ENCODE assay signal across 17 cellular contexts in genomic region chr6:166415306-166415705, GRCh38. TPM values are rescaled to one million over a fixed set of nuclear protein-coding genes. Genes with fewer than 3 reads are reported as not detected.
DNase-seq lines count a peak whose midpoint lies in the region; ATAC-seq and TF ChIP-seq lines count a peak whose summit lies in the region.
"Had no signal": no experiment of that assay in that cellular context is flagged by ENCODE, and none has a peak within 500 bp of the region (broad histone marks: within the 10 kb centered on the region; RNA-seq: fewer than 3 reads in every experiment).

No MANE protein-coding gene starts in this region.

- peak overlapping the region; percentile 32 for H3K27ac Mint-ChIP-seq in MCF 10A (ENCODE audit: low read depth, unreplicated experiment)
- H3K27ac Mint-ChIP-seq in activated CD4-positive, alpha-beta memory T cell treated with anti-CD3 and anti-CD28 coated beads for 36 hours = peak overlapping the region; percentile 68
- H3K27ac Mint-ChIP-seq: GM23338 had no signal

- H3K9me3 Mint-ChIP-seq in MCF 10A (ENCODE audit: unreplicated experiment) = peaks cover 13% of the 10 kb centered on the region
- peaks cover 14% of the 10 kb centered on the region for H3K9me3 Mint-ChIP-seq in activated CD4-positive, alpha-beta memory T cell treated with anti-CD3 and anti-CD28 coated beads for 36 hours

- TF ChIP-seq CTCF in MCF 10A (IDR thresholded peaks at IDR 0.05; ENCODE audit: unreplicated experiment) = no peak
- no peak for TF ChIP-seq CTCF in breast epithelium (IDR thresholded peaks at IDR 0.05)

- POLR2A ChIA-PET in MCF 10A (lab: Yijun Ruan, JAX) = no interaction called here
- POLR2A ChIA-PET in activated CD4-positive, alpha-beta memory T cell treated with anti-CD3 and anti-CD28 coated beads for 36 hours (lab: Charles Lee) = interaction anchor here (0.9 kb wide), 1 partner anchor 15 kb away, joined by 3 read pairs; no protein-coding TSS in a partner anchor

- ATAC-seq in GM18511 (IDR thresholded peaks at IDR 0.05; ENCODE audit: unreplicated experiment) = no peak
- ATAC-seq: GM23338 had no signal

- CTCF ChIA-PET in MCF 10A (lab: Yijun Ruan, JAX) = no interaction called here
- CTCF ChIA-PET in activated CD4-positive, alpha-beta memory T cell treated with anti-CD3 and anti-CD28 coated beads for 36 hours (lab: Charles Lee) = interaction anchor here (0.7 kb wide), 1 partner anchor 31 kb away, joined by 3 read pairs; no protein-coding TSS in a partner anchor

- no peaks in the 10 kb centered on the region for H3K4me1 Mint-ChIP-seq in MCF 10A (ENCODE audit: insufficient read depth, unreplicated experiment)
- peaks cover 92% of the 10 kb centered on the region for H3K4me1 Mint-ChIP-seq in activated CD4-positive, alpha-beta memory T cell treated with anti-CD3 and anti-CD28 coated beads for 36 hours (ENCODE audit: low read depth)

- H3K4me1 ChIP-seq in breast epithelium (no peaks in the 10 kb centered on the region), thymus (ENCODE audit: control insufficient read depth, insufficient read depth, low read length) (peaks cover 86% of the 10 kb centered on the region)
- H3K4me1 ChIP-seq: gastroesophageal sphincter, uterus had no signal

- no peak overlapping the region for H3K4me3 Mint-ChIP-seq in MCF 10A (ENCODE audit: unreplicated experiment)
- H3K4me3 Mint-ChIP-seq in activated CD4-positive, alpha-beta memory T cell treated with anti-CD3 and anti-CD28 coated beads for 36 hours = no peak overlapping the region
- H3K4me3 Mint-ChIP-seq: GM23338 had no signal

- BruUV-seq in MCF 10A (replicated peaks; lab: Mats Ljungman, UMichigan) = no TSS peak

- WGBS in thymus = 35% methylated on average over 5 of the region's 5 CpGs

- H3K27me3 Mint-ChIP-seq in MCF 10A (ENCODE audit: insufficient read depth, unreplicated experiment) = no peaks in the 10 kb centered on the region
- no peaks in the 10 kb centered on the region for H3K27me3 Mint-ChIP-seq in activated CD4-positive, alpha-beta memory T cell treated with anti-CD3 and anti-CD28 coated beads for 36 hours

- TF ChIP-seq POLR2A in breast epithelium (IDR thresholded peaks at IDR 0.05) = no peak

- H3K36me3 Mint-ChIP-seq in MCF 10A (ENCODE audit: insufficient read depth, unreplicated experiment) = peaks cover 88% of the 10 kb centered on the region
- peaks cover 12% of the 10 kb centered on the region for H3K36me3 Mint-ChIP-seq in activated CD4-positive, alpha-beta memory T cell treated with anti-CD3 and anti-CD28 coated beads for 36 hours

- H3K36me3 ChIP-seq in breast epithelium (no peaks in the 10 kb centered on the region), thymus (ENCODE audit: control insufficient read depth, insufficient read depth) (peaks cover 3% of the 10 kb centered on the region)
- H3K36me3 ChIP-seq: uterus had no signal

- H3K27ac ChIP-seq in breast epithelium (no peak overlapping the region), thymus (ENCODE audit: low read depth) (peak overlapping the region; percentile 90)
- H3K27ac ChIP-seq: gastroesophageal sphincter, uterus had no signal

- intact Hi-C loops in MCF 10A (cut with micrococcal nuclease) (no loop called here), breast epithelium (cut with DNase I; ENCODE audit: low total_unique reads) (loop anchor here (10.0 kb wide), 1 partner anchor 741 kb away; no protein-coding TSS in a partner anchor)
- intact Hi-C loops in activated CD4-positive, alpha-beta memory T cell treated with anti-CD3 and anti-CD28 coated beads for 36 hours (cut with micrococcal nuclease) = loop anchor here (2.0 to 10.0 kb wide), 4 partner anchors 33 to 539 kb away; partner anchors contain the start of genes MPC1, RNASET2 and SFT2D1

- no peaks in the 10 kb centered on the region for H3K27me3 ChIP-seq in breast epithelium
- no peaks in the 10 kb centered on the region for H3K27me3 ChIP-seq in thymus (ENCODE audit: control insufficient read depth, insufficient read depth)
- H3K27me3 ChIP-seq: gastroesophageal sphincter, uterus had no signal

- DNase-seq in MCF 10A (ENCODE audit: unreplicated experiment) = no peak
- DNase-seq in breast epithelium (ENCODE audit: low spot score in 2 of 2) = no peak
- peak; percentile 74 for DNase-seq in activated CD4-positive, alpha-beta memory T cell treated with anti-CD3 and anti-CD28 coated beads for 36 hours
- DNase-seq in central memory CD4-positive, alpha-beta T cell = peak; percentile 57
- DNase-seq in NOMO-1 treated with DMSO at 0.1 percent for 48 hours (lab: John Stamatoyannopoulos, UW; ENCODE audit: unreplicated experiment) = no peak
- DNase-seq in NCI-H1694 treated with DMSO at 0.1 percent for 48 hours (lab: John Stamatoyannopoulos, UW) = no peak
- DNase-seq: Caco-2, Karpas-422, NCI-H1417, NCI-H2171 treated with DMSO at 0.1 percent for 48 hours, RPMI8226, uterus had no signal

- H3K4me3 ChIP-seq in breast epithelium (no peak overlapping the region), thymus (ENCODE audit: low read length) (no peak overlapping the region)
- H3K4me3 ChIP-seq: gastroesophageal sphincter, GM23338, smooth muscle cell, uterus had no signal

- H3K9me3 ChIP-seq in breast epithelium (no peaks in the 10 kb centered on the region), thymus (ENCODE audit: control insufficient read depth) (no peaks in the 10 kb centered on the region)
- H3K9me3 ChIP-seq: Caco-2, gastroesophageal sphincter, uterus had no signal

RNA-seq across cellular contexts. Expression of gene MPC1, which starts 32.6 kb away (rescaled TPM):
- 31.8 and 33.1 TPM in 2 replicates for total RNA-seq in MCF 10A (2022)
- 10 to 100 TPM; 37.4 to 66.9 (median 65.7) TPM for total RNA-seq in breast epithelium
- total RNA-seq in activated CD4-positive, alpha-beta memory T cell treated with anti-CD3 and anti-CD28 coated beads for 36 hours = 10 to 100 TPM; 22.5 to 22.9 TPM
- polyA plus RNA-seq in thymus = 106 TPM

Comparison
In these comparisons a context has a peak if more than half of its experiments do, and no peak if none do; other contexts are left out.
1. DNase-seq: peak in activated CD4-positive, alpha-beta memory T cell treated with anti-CD3 and anti-CD28 coated beads for 36 hours (single experiment) and central memory CD4-positive, alpha-beta T cell (single experiment); none in MCF 10A (single experiment), breast epithelium (0 of 2), NOMO-1 treated with DMSO at 0.1 percent for 48 hours (single experiment) and NCI-H1694 treated with DMSO at 0.1 percent for 48 hours (single experiment).